Comparison of ENCODE assay signal across 23 cellular contexts in the genomic region with DNA sequence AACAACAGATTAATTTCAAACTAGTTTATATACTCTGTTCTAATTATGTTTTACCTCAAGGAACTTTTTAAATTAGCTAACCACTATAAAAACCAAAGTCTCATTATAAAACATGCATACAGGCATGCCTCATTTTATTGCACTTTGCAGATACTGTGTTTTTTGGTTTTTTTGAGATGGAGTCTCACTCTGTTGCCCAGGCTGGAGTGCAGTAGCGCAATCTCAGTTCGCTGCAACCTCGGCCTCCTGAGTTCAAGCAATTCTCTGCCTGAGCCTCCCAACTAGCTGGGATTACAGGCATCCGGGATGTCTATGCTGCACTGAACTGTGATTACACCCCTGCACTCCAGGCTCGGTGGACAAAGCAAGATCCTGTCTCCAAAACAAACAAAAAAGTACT. TPM values are rescaled to one million over a fixed set of nuclear protein-coding genes. Genes with fewer than 3 reads are reported as not detected.
DNase-seq lines count a peak whose midpoint lies in the region; ATAC-seq and TF ChIP-seq lines count a peak whose summit lies in the region.
"Had no signal": no experiment of that assay in that cellular context is flagged by ENCODE, and none has a peak within 500 bp of the region (broad histone marks: within the 10 kb centered on the region; RNA-seq: fewer than 3 reads in every experiment).

No MANE protein-coding gene starts in this region.

- H3K9me3 ChIP-seq in RWPE2 (ENCODE audit: severe bottlenecking) (no peaks in the 10 kb centered on the region), neural progenitor cell (ENCODE audit: low read depth) (no peaks in the 10 kb centered on the region)
- H3K9me3 ChIP-seq: BE2C; BLaER1 treated with 17β-estradiol and CSF1 and Interleukin-3, amounts not matched to agents 10 nM and 100 nM had no signal

- H3K27me3 ChIP-seq in RWPE2 (ENCODE audit: insufficient read depth, poor library complexity, severe bottlenecking) = no peaks in the 10 kb centered on the region
- H3K27me3 ChIP-seq in neural progenitor cell = no peaks in the 10 kb centered on the region
- H3K27me3 ChIP-seq: BE2C; BLaER1 treated with 17β-estradiol and CSF1 and Interleukin-3, amounts not matched to agents 10 nM and 100 nM had no signal

- H3K4me1 Mint-ChIP-seq in chondrocyte (ENCODE audit: low read depth) (peaks cover 10% of the 10 kb centered on the region), neural progenitor cell (no peaks in the 10 kb centered on the region)
- H3K4me1 Mint-ChIP-seq: CD14-positive monocyte; CD8-positive, alpha-beta memory T cell had no signal

- peaks cover 31% of the 10 kb centered on the region for H3K36me3 ChIP-seq in RWPE2 (ENCODE audit: low read depth)
- H3K36me3 ChIP-seq in neural progenitor cell = peaks cover 9% of the 10 kb centered on the region

- peaks cover 7% of the 10 kb centered on the region for H3K79me2 ChIP-seq in neural progenitor cell (ENCODE audit: low read depth)

- no peak for ATAC-seq in RWPE2 (ENCODE audit: low read depth)
- ATAC-seq in esophagus mucosa = no peak
- ATAC-seq: GM12878 had no signal

- H3K27me3 Mint-ChIP-seq in chondrocyte (ENCODE audit: low read depth) (no peaks in the 10 kb centered on the region), neural progenitor cell (ENCODE audit: insufficient read depth, low read depth) (no peaks in the 10 kb centered on the region)
- H3K27me3 Mint-ChIP-seq: CD4-positive, alpha-beta T cell; CD8-positive, alpha-beta memory T cell had no signal

- no peak overlapping the region for H3K4me2 ChIP-seq in neural progenitor cell
- H3K4me2 ChIP-seq: BLaER1 treated with 17β-estradiol and CSF1 and Interleukin-3, amounts not matched to agents 10 nM and 100 nM had no signal

- H3K9ac ChIP-seq in neural progenitor cell = no peak overlapping the region
- H3K9ac ChIP-seq: BLaER1 treated with 17β-estradiol and CSF1 and Interleukin-3, amounts not matched to agents 10 nM and 100 nM; GM23248 had no signal

- H3K4me3 Mint-ChIP-seq in chondrocyte (ENCODE audit: unreplicated experiment) (no peak overlapping the region), neural progenitor cell (no peak overlapping the region)
- H3K4me3 Mint-ChIP-seq: CD14-positive monocyte; CD4-positive, alpha-beta T cell; CD8-positive, alpha-beta memory T cell had no signal

- no peak overlapping the region for H3K27ac ChIP-seq in RWPE2 (ENCODE audit: poor library complexity, severe bottlenecking)
- H3K27ac ChIP-seq in neural progenitor cell = peak overlapping the region; percentile 37
- H3K27ac ChIP-seq: 22Rv1; BLaER1 treated with 17β-estradiol and CSF1 and Interleukin-3, amounts not matched to agents 10 nM and 100 nM; GM23248 had no signal

- H3K9me3 Mint-ChIP-seq in chondrocyte (ENCODE audit: low read depth) (no peaks in the 10 kb centered on the region), neural progenitor cell (no peaks in the 10 kb centered on the region)
- H3K9me3 Mint-ChIP-seq: CD14-positive monocyte; CD4-positive, alpha-beta T cell; CD8-positive, alpha-beta memory T cell had no signal

- H2AFZ ChIP-seq in neural progenitor cell (replicated peaks) = no peak overlapping the region
- H2AFZ ChIP-seq: GM23248 had no signal

- H3K4me1 ChIP-seq in RWPE2 (ENCODE audit: insufficient read depth, poor library complexity, severe bottlenecking) (peaks cover 19% of the 10 kb centered on the region), neural progenitor cell (no peaks in the 10 kb centered on the region)
- H3K4me1 ChIP-seq: BE2C; BLaER1 treated with 17β-estradiol and CSF1 and Interleukin-3, amounts not matched to agents 10 nM and 100 nM had no signal

- H3K27ac Mint-ChIP-seq in chondrocyte (ENCODE audit: unreplicated experiment) (no peak overlapping the region), neural progenitor cell (no peak overlapping the region)
- H3K27ac Mint-ChIP-seq: CD4-positive, alpha-beta T cell; CD8-positive, alpha-beta memory T cell had no signal

- peaks cover 41% of the 10 kb centered on the region for H3F3A ChIP-seq in neural progenitor cell (ENCODE audit: low read depth)

- DNase-seq in activated effector memory CD4-positive, alpha-beta T cell treated with anti-CD3 and anti-CD28 coated beads, Interleukin-2, amount 50 U/mL, for 16 hours = peak; percentile 16
- no peak for DNase-seq in activated effector memory CD4-positive, alpha-beta T cell treated with Interleukin-2 at 50 U/mL for 16 hours
- peak; percentile 11 for DNase-seq in RWPE2 (ENCODE audit: low spot score)
- DNase-seq in chondrocyte (ENCODE audit: low spot score) = peak; percentile 6
- DNase-seq in neural progenitor cell (ENCODE audit: low spot score) = no peak
- no peak for DNase-seq in pons (ENCODE audit: low spot score)
- DNase-seq in iPS-NIHi7 (ENCODE audit: extremely low spot score) = no peak
- DNase-seq: AML-193; BE2C; CD4-positive, alpha-beta T cell; CD8-positive, alpha-beta memory T cell; DMS 273 treated with DMSO at 0.1 percent for 48 hours; DMS79; EL; GDM1; GM23248; H7; HCEC 1CT had no signal

- peaks cover 15% of the 10 kb centered on the region for H4K20me1 ChIP-seq in neural progenitor cell (ENCODE audit: low read depth)

- H3K4me3 ChIP-seq in RWPE2 (ENCODE audit: severe bottlenecking) = no peak overlapping the region
- H3K4me3 ChIP-seq in neural progenitor cell = no peak overlapping the region
- H3K4me3 ChIP-seq: BLaER1 treated with 17β-estradiol and CSF1 and Interleukin-3, amounts not matched to agents 10 nM and 100 nM; GM12878; GM23248 had no signal

- TF ChIP-seq CTCF in RWPE2 (IDR thresholded peaks at IDR 0.05; ENCODE audit: poor library complexity, severe bottlenecking) (no peak), chondrocyte (IDR thresholded peaks at IDR 0.05) (no peak), neural progenitor cell (IDR thresholded peaks at IDR 0.05) (no peak)

- H3K36me3 Mint-ChIP-seq in chondrocyte (ENCODE audit: low read depth) (peaks cover 7% of the 10 kb centered on the region), neural progenitor cell (peaks cover 22% of the 10 kb centered on the region)

RNA-seq across cellular contexts. Expression of gene JPT1, which starts 8.8 kb away (rescaled TPM):
- total RNA-seq in chondrocyte (78.6 to 90.4 TPM (median 86.4 TPM) in 3 replicates), neural progenitor cell (ENCODE audit: low replicate concordance) (236 and 286 TPM in 2 replicates), esophagus mucosa (328 TPM)

RNA-seq across cellular contexts. Expression of gene SUMO2, which starts 19.7 kb away (rescaled TPM):
- total RNA-seq in chondrocyte (307 to 347 TPM (median 312 TPM) in 3 replicates), neural progenitor cell (ENCODE audit: low replicate concordance) (250 and 372 TPM in 2 replicates), esophagus mucosa (317 TPM)

RNA-seq across cellular contexts. Expression of gene NT5C, which starts 31.5 kb away (rescaled TPM):
- total RNA-seq in chondrocyte (23.3 to 31.2 TPM (median 30.4 TPM) in 3 replicates), neural progenitor cell (ENCODE audit: low replicate concordance) (45.8 and 117 TPM in 2 replicates), esophagus mucosa (66.6 TPM)

RNA-seq across cellular contexts. Expression of gene NUP85, which starts 42.4 kb away (rescaled TPM):
- total RNA-seq in chondrocyte = 36.7 to 63.9 TPM (median 41.3 TPM) in 3 replicates
- 58.2 and 88.6 TPM in 2 replicates for total RNA-seq in neural progenitor cell (ENCODE audit: low replicate concordance)
- total RNA-seq in esophagus mucosa = 43.0 TPM

RNA-seq across cellular contexts. Expression of gene ARMC7, which starts 53.3 kb away (rescaled TPM):
- total RNA-seq in chondrocyte = 10.8 to 12.3 TPM (median 12.1 TPM) in 3 replicates
- 1.9 and 4.3 TPM in 2 replicates for total RNA-seq in neural progenitor cell (ENCODE audit: low replicate concordance)
- total RNA-seq in esophagus mucosa = 6.3 TPM

Comparison
In these comparisons a context has a peak if more than half of its experiments do, and no peak if none do; other contexts are left out.
1. DNase-seq: peak in activated effector memory CD4-positive, alpha-beta T cell treated with anti-CD3 and anti-CD28 coated beads, Interleukin-2, amount 50 U/mL, for 16 hours (single experiment), RWPE2 (single experiment) and chondrocyte (single experiment); none in activated effector memory CD4-positive, alpha-beta T cell treated with Interleukin-2 at 50 U/mL for 16 hours (single experiment), neural progenitor cell (single experiment), pons (single experiment) and iPS-NIHi7 (single experiment).